Comparison of ENCODE assay signal across 1 cellular context in the genomic region with DNA sequence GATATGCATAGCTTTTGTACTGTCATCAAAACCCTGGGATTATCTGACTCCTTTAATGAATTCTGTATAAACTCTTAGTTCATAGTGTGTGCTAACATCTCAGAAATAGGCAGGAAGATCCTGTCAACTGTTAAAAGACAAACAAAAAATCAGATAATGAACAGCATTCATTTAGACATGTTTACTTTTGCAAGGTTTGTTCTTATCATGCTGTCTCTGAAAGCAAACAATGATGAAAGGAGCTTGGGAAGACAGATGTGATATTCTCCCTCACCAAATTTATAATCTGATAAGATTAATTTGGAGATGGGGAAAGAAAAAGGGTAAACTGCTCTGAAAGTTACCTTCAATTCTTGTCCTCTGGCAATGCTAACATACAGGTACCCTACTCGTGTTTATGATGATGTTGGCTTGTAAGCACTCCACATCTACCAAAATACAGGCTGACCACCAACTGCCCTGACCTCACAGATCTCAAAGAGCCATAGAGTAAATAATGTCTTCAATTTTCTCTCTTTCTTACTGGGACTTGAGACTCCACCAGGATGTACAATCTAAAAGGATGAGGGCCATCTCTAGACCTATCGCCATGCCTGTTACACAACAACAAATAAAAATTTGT.
TF ChIP-seq lines count a peak whose summit lies in the region.

No MANE protein-coding gene starts in this region.

TF ChIP-seq in HepG2, 621 proteins besides CTCF, POLR2A, EP300 and RAD21 (continued from another document and continues in another):
- TF ChIP-seq, protein P1, sequence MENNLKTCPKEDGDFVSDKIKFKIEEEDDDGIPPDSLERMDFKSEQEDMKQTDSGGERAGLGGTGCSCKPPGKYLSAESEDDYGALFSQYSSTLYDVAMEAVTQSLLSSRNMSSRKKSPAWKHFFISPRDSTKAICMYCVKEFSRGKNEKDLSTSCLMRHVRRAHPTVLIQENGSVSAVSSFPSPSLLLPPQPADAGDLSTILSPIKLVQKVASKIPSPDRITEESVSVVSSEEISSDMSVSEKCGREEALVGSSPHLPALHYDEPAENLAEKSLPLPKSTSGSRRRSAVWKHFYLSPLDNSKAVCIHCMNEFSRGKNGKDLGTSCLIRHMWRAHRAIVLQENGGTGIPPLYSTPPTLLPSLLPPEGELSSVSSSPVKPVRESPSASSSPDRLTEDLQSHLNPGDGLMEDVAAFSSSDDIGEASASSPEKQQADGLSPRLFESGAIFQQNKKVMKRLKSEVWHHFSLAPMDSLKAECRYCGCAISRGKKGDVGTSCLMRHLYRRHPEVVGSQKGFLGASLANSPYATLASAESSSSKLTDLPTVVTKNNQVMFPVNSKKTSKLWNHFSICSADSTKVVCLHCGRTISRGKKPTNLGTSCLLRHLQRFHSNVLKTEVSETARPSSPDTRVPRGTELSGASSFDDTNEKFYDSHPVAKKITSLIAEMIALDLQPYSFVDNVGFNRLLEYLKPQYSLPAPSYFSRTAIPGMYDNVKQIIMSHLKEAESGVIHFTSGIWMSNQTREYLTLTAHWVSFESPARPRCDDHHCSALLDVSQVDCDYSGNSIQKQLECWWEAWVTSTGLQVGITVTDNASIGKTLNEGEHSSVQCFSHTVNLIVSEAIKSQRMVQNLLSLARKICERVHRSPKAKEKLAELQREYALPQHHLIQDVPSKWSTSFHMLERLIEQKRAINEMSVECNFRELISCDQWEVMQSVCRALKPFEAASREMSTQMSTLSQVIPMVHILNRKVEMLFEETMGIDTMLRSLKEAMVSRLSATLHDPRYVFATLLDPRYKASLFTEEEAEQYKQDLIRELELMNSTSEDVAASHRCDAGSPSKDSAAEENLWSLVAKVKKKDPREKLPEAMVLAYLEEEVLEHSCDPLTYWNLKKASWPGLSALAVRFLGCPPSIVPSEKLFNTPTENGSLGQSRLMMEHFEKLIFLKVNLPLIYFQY (CRISPR knock-in tag; IDR thresholded peaks at IDR 0.05; ENCODE audit: borderline replicate concordance): 0 out of 2 replicates have a peak, but pooled peaks have one; percentile 27
- TF ChIP-seq FOXK2 (IDR thresholded peaks at IDR 0.05) (no peak), ZMYM3 (CRISPR knock-in tag; IDR thresholded peaks at IDR 0.05) (no peak), SAP130 (CRISPR knock-in tag; IDR thresholded peaks at IDR 0.05; ENCODE audit: low read depth) (peak; percentile 65), MATR3 (CRISPR knock-in tag; IDR thresholded peaks at IDR 0.05) (no peak), HMG20B (CRISPR knock-in tag; conservative IDR thresholded peaks at IDR 0.05) (peak; percentile 42; the same call in 1 of the 2 replicates), GTF3A (CRISPR knock-in tag; conservative IDR thresholded peaks at IDR 0.05) (no peak), ARHGAP35 (CRISPR knock-in tag; IDR thresholded peaks at IDR 0.05; ENCODE audit: borderline replicate concordance) (no peak), NCOR1 (IDR thresholded peaks at IDR 0.05; ENCODE audit: borderline replicate concordance, low read length) (no peak), HIVEP1 (CRISPR knock-in tag; IDR thresholded peaks at IDR 0.05) (no peak), NR2F2 (IDR thresholded peaks at IDR 0.05; ENCODE audit: borderline replicate concordance, low read depth) (peak; percentile 64; the same call in 1 of the 2 replicates), CEBPB (IDR thresholded peaks at IDR 0.05; ENCODE audit: borderline replicate concordance, low read depth, low read length) (peak; percentile 26; the same call in 1 of the 2 replicates), CCDC6 (CRISPR knock-in tag; IDR thresholded peaks at IDR 0.05) (no peak), ZNF709 (CRISPR knock-in tag; IDR thresholded peaks at IDR 0.05) (no peak), ZNF792 (CRISPR knock-in tag; IDR thresholded peaks at IDR 0.05) (no peak), ATRX (CRISPR knock-in tag; IDR thresholded peaks at IDR 0.05; ENCODE audit: borderline replicate concordance) (no peak), SP2 (CRISPR knock-in tag; IDR thresholded peaks at IDR 0.05) (no peak), CENPX (CRISPR knock-in tag; IDR thresholded peaks at IDR 0.05) (no peak), TBX3 (IDR thresholded peaks at IDR 0.05; ENCODE audit: borderline replicate concordance) (0 out of 2 replicates have a peak, but pooled peaks have one; percentile 51), SMAD1 (CRISPR knock-in tag; IDR thresholded peaks at IDR 0.05; ENCODE audit: borderline replicate concordance, low read depth) (no peak), FOXA1 (IDR thresholded peaks at IDR 0.05) (peak; percentile 57), FOXA1 (CRISPR knock-in tag; IDR thresholded peaks at IDR 0.05) (peak; percentile 89), TGIF2 (CRISPR knock-in tag; IDR thresholded peaks at IDR 0.05) (no peak), ZNF549 (CRISPR knock-in tag; IDR thresholded peaks at IDR 0.05) (no peak), RARG (CRISPR knock-in tag; IDR thresholded peaks at IDR 0.05; ENCODE audit: low read depth) (no peak), EHMT2 (IDR thresholded peaks at IDR 0.05; ENCODE audit: borderline replicate concordance, low read depth, low read length) (no peak), ZNF235 (CRISPR knock-in tag; IDR thresholded peaks at IDR 0.05; ENCODE audit: borderline replicate concordance) (no peak)
- TF ChIP-seq, protein P2, sequence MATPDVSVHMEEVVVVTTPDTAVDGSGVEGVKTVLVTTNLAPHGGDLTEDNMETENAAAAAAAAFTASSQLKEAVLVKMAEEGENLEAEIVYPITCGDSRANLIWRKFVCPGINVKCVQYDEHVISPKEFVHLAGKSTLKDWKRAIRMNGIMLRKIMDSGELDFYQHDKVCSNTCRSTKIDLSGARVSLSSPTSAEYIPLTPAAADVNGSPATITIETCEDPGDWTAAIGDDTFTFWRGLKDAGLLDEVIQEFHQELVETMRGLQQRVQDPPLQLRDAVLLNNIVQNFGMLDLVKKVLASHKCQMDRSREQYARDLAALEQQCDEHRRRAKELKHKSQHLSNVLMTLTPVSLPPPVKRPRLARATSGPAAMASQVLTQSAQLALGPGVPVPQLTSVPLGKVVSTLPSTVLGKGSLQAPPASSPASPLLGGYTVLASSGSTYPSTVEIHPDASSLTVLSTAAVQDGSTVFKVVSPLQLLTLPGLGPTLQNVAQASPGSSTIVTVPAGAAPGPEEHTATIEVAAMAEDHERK (CRISPR knock-in tag; IDR thresholded peaks at IDR 0.05; ENCODE audit: low read depth): no peak
- TF ChIP-seq, protein P3, sequence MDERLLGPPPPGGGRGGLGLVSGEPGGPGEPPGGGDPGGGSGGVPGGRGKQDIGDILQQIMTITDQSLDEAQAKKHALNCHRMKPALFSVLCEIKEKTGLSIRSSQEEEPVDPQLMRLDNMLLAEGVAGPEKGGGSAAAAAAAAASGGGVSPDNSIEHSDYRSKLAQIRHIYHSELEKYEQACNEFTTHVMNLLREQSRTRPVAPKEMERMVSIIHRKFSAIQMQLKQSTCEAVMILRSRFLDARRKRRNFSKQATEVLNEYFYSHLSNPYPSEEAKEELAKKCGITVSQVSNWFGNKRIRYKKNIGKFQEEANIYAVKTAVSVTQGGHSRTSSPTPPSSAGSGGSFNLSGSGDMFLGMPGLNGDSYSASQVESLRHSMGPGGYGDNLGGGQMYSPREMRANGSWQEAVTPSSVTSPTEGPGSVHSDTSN (CRISPR knock-in tag; IDR thresholded peaks at IDR 0.05): no peak
- TF ChIP-seq, protein P4, sequence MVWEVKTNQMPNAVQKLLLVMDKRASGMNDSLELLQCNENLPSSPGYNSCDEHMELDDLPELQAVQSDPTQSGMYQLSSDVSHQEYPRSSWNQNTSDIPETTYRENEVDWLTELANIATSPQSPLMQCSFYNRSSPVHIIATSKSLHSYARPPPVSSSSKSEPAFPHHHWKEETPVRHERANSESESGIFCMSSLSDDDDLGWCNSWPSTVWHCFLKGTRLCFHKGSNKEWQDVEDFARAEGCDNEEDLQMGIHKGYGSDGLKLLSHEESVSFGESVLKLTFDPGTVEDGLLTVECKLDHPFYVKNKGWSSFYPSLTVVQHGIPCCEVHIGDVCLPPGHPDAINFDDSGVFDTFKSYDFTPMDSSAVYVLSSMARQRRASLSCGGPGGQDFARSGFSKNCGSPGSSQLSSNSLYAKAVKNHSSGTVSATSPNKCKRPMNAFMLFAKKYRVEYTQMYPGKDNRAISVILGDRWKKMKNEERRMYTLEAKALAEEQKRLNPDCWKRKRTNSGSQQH (CRISPR knock-in tag; IDR thresholded peaks at IDR 0.05; ENCODE audit: low read depth): no peak
- TF ChIP-seq, protein P5, sequence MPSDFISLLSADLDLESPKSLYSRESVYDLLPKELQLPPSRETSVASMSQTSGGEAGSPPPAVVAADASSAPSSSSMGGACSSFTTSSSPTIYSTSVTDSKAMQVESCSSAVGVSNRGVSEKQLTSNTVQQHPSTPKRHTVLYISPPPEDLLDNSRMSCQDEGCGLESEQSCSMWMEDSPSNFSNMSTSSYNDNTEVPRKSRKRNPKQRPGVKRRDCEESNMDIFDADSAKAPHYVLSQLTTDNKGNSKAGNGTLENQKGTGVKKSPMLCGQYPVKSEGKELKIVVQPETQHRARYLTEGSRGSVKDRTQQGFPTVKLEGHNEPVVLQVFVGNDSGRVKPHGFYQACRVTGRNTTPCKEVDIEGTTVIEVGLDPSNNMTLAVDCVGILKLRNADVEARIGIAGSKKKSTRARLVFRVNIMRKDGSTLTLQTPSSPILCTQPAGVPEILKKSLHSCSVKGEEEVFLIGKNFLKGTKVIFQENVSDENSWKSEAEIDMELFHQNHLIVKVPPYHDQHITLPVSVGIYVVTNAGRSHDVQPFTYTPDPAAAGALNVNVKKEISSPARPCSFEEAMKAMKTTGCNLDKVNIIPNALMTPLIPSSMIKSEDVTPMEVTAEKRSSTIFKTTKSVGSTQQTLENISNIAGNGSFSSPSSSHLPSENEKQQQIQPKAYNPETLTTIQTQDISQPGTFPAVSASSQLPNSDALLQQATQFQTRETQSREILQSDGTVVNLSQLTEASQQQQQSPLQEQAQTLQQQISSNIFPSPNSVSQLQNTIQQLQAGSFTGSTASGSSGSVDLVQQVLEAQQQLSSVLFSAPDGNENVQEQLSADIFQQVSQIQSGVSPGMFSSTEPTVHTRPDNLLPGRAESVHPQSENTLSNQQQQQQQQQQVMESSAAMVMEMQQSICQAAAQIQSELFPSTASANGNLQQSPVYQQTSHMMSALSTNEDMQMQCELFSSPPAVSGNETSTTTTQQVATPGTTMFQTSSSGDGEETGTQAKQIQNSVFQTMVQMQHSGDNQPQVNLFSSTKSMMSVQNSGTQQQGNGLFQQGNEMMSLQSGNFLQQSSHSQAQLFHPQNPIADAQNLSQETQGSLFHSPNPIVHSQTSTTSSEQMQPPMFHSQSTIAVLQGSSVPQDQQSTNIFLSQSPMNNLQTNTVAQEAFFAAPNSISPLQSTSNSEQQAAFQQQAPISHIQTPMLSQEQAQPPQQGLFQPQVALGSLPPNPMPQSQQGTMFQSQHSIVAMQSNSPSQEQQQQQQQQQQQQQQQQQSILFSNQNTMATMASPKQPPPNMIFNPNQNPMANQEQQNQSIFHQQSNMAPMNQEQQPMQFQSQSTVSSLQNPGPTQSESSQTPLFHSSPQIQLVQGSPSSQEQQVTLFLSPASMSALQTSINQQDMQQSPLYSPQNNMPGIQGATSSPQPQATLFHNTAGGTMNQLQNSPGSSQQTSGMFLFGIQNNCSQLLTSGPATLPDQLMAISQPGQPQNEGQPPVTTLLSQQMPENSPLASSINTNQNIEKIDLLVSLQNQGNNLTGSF (CRISPR knock-in tag; IDR thresholded peaks at IDR 0.05): no peak
- TF ChIP-seq, protein P6, sequence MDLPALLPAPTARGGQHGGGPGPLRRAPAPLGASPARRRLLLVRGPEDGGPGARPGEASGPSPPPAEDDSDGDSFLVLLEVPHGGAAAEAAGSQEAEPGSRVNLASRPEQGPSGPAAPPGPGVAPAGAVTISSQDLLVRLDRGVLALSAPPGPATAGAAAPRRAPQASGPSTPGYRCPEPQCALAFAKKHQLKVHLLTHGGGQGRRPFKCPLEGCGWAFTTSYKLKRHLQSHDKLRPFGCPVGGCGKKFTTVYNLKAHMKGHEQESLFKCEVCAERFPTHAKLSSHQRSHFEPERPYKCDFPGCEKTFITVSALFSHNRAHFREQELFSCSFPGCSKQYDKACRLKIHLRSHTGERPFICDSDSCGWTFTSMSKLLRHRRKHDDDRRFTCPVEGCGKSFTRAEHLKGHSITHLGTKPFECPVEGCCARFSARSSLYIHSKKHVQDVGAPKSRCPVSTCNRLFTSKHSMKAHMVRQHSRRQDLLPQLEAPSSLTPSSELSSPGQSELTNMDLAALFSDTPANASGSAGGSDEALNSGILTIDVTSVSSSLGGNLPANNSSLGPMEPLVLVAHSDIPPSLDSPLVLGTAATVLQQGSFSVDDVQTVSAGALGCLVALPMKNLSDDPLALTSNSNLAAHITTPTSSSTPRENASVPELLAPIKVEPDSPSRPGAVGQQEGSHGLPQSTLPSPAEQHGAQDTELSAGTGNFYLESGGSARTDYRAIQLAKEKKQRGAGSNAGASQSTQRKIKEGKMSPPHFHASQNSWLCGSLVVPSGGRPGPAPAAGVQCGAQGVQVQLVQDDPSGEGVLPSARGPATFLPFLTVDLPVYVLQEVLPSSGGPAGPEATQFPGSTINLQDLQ (CRISPR knock-in tag; IDR thresholded peaks at IDR 0.05): no peak
- TF ChIP-seq, protein P7, sequence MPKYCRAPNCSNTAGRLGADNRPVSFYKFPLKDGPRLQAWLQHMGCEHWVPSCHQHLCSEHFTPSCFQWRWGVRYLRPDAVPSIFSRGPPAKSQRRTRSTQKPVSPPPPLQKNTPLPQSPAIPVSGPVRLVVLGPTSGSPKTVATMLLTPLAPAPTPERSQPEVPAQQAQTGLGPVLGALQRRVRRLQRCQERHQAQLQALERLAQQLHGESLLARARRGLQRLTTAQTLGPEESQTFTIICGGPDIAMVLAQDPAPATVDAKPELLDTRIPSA (CRISPR knock-in tag; IDR thresholded peaks at IDR 0.05; ENCODE audit: borderline replicate concordance): no peak
- TF ChIP-seq, protein P8, sequence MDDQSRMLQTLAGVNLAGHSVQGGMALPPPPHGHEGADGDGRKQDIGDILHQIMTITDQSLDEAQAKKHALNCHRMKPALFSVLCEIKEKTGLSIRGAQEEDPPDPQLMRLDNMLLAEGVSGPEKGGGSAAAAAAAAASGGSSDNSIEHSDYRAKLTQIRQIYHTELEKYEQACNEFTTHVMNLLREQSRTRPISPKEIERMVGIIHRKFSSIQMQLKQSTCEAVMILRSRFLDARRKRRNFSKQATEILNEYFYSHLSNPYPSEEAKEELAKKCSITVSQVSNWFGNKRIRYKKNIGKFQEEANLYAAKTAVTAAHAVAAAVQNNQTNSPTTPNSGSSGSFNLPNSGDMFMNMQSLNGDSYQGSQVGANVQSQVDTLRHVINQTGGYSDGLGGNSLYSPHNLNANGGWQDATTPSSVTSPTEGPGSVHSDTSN (CRISPR knock-in tag; IDR thresholded peaks at IDR 0.05; ENCODE audit: borderline replicate concordance): no peak
- TF ChIP-seq, protein P9, sequence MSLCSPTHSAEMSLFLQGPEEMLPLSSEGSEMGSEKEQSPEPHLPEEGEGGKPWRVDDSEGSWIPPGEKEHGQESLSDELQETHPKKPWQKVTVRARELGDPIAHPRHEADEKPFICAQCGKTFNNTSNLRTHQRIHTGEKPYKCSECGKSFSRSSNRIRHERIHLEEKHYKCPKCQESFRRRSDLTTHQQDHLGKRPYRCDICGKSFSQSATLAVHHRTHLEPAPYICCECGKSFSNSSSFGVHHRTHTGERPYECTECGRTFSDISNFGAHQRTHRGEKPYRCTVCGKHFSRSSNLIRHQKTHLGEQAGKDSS (CRISPR knock-in tag; IDR thresholded peaks at IDR 0.05; ENCODE audit: borderline replicate concordance, low read depth): no peak
- TF ChIP-seq, protein P10, sequence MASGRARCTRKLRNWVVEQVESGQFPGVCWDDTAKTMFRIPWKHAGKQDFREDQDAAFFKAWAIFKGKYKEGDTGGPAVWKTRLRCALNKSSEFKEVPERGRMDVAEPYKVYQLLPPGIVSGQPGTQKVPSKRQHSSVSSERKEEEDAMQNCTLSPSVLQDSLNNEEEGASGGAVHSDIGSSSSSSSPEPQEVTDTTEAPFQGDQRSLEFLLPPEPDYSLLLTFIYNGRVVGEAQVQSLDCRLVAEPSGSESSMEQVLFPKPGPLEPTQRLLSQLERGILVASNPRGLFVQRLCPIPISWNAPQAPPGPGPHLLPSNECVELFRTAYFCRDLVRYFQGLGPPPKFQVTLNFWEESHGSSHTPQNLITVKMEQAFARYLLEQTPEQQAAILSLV (CRISPR knock-in tag; IDR thresholded peaks at IDR 0.05; ENCODE audit: borderline replicate concordance): no peak
